ENCODE assay signal across 10 cellular contexts in the genomic region with DNA sequence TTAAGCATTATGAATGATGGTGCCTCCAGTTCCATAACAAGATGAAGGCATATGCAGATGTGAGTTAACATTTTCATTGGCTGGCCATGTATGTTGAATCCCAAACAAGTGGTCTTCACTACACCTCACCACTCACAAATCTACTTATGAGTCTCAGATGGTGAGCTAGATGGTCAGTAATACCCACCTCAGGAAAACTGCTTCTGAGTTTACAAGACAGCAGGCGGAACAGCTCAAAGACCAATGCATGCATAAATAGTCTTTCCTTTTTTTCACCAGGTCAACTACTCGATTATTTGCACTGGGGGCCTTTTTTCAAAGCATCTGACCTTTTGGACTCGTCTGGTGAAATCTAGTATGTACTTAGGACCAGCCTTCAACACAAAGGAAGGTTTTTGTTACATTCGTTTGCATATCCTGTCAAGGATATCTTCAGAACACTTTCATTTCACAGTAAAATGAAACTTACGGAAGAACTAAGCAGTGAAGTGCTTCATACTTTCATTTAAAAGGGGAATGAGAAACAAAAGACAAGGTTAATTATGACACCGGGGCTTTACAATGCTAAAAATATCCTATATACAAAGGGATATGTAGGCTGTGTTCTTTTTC. TPM values are rescaled to one million over a fixed set of nuclear protein-coding genes. Genes with fewer than 3 reads are reported as not detected.
DNase-seq lines count a peak whose midpoint lies in the region; ATAC-seq and TF ChIP-seq lines count a peak whose summit lies in the region.
"Had no signal": no experiment of that assay in that cellular context is flagged by ENCODE, and none has a peak within 500 bp of the region (broad histone marks: within the 10 kb centered on the region; RNA-seq: fewer than 3 reads in every experiment).

No MANE protein-coding gene starts in this region.

- H3K4me3 Mint-ChIP-seq in activated naive CD4-positive, alpha-beta T cell treated with anti-CD3 and anti-CD28 coated beads, Interleukin-2, amount 10 ng/mL, durations not matched to agents 7 days and 5 days = peak overlapping the region; percentile 60
- H3K4me3 Mint-ChIP-seq in stimulated activated naive CD8-positive, alpha-beta T cell treated with anti-CD3 and anti-CD28 coated beads, Interleukin-15, amount 100 ng/mL, for 72 hours = peak overlapping the region; percentile 26 to 74
- H3K4me3 Mint-ChIP-seq in nephron progenitor cell = no peak overlapping the region

- H3K36me3 Mint-ChIP-seq in activated naive CD4-positive, alpha-beta T cell treated with anti-CD3 and anti-CD28 coated beads, Interleukin-2, amount 10 ng/mL, durations not matched to agents 7 days and 5 days = peaks cover 1% of the 10 kb centered on the region
- H3K36me3 Mint-ChIP-seq in nephron progenitor cell (ENCODE audit: low read depth) = no peaks in the 10 kb centered on the region

- no peak for TF ChIP-seq EP300 in ovary (IDR thresholded peaks at IDR 0.05)

- peaks cover 18% of the 10 kb centered on the region for H3K4me1 Mint-ChIP-seq in activated naive CD4-positive, alpha-beta T cell treated with anti-CD3 and anti-CD28 coated beads, Interleukin-2, amount 10 ng/mL, durations not matched to agents 7 days and 5 days
- H3K4me1 Mint-ChIP-seq in stimulated activated naive CD8-positive, alpha-beta T cell treated with anti-CD3 and anti-CD28 coated beads, Interleukin-15, amount 100 ng/mL, for 72 hours = no peaks in the 10 kb centered on the region
- no peaks in the 10 kb centered on the region for H3K4me1 Mint-ChIP-seq in nephron progenitor cell

- H3K9me3 Mint-ChIP-seq in activated naive CD4-positive, alpha-beta T cell treated with anti-CD3 and anti-CD28 coated beads, Interleukin-2, amount 10 ng/mL, durations not matched to agents 7 days and 5 days = peaks cover 2% of the 10 kb centered on the region
- H3K9me3 Mint-ChIP-seq in stimulated activated naive CD8-positive, alpha-beta T cell treated with anti-CD3 and anti-CD28 coated beads, Interleukin-15, amount 100 ng/mL, for 72 hours = no peaks in the 10 kb centered on the region
- H3K9me3 Mint-ChIP-seq in nephron progenitor cell = peaks cover 29% of the 10 kb centered on the region

- H3K9me3 ChIP-seq in ovary = peaks cover 0 to 1% of the 10 kb centered on the region in 2 donors

- no peak for TF ChIP-seq POLR2A in ovary (IDR thresholded peaks at IDR 0.05)

- H3K4me3 ChIP-seq in ovary = no peak overlapping the region
- H3K4me3 ChIP-seq: SK-N-MC had no signal

- DNase-seq in activated naive CD4-positive, alpha-beta T cell treated with anti-CD3 and anti-CD28 coated beads, Interleukin-2, amount 10 ng/mL, durations not matched to agents 7 days and 5 days = no peak
- no peak for DNase-seq in activated naive CD4-positive, alpha-beta T cell treated with Interleukin-2 at 50 U/mL for 16 hours
- peak; percentile 21 for DNase-seq in NAMALWA (ENCODE audit: low spot score)
- no peak for DNase-seq in stimulated activated naive CD8-positive, alpha-beta T cell treated with anti-CD3 and anti-CD28 coated beads, Interleukin-15, amount 100 ng/mL, for 72 hours
- no peak for DNase-seq in nephron progenitor cell
- no peak for DNase-seq in ovary
- DNase-seq in stimulated activated CD4-positive, alpha-beta T cell treated with anti-CD3 and anti-CD28 coated beads, Interleukin-4, amount 100 ng/mL, for 4 hours = no peak
- DNase-seq: C1 segment of cervical spinal cord had no signal

- TF ChIP-seq CTCF in nephron progenitor cell (IDR thresholded peaks at IDR 0.05) = no peak
- no peak for TF ChIP-seq CTCF in ovary (IDR thresholded peaks at IDR 0.05)

- H3K36me3 ChIP-seq in ovary = no peaks in the 10 kb centered on the region

- intact Hi-C loops in ovary (cut with DNase I) = no loop called here

- H3K27ac ChIP-seq in ovary = no peak overlapping the region
- H3K27ac ChIP-seq: SK-N-MC had no signal

- H3K27me3 ChIP-seq in ovary = no peaks in the 10 kb centered on the region

- H3K4me1 ChIP-seq in ovary (ENCODE audit: insufficient read depth) = no peaks in the 10 kb centered on the region

- WGBS in ovary, 3 donors = 36 to 45% (median 43%) methylated on average over 6 of the region's 6 CpGs

- peak overlapping the region; percentile 92 for H3K27ac Mint-ChIP-seq in activated naive CD4-positive, alpha-beta T cell treated with anti-CD3 and anti-CD28 coated beads, Interleukin-2, amount 10 ng/mL, durations not matched to agents 7 days and 5 days
- peak overlapping the region; percentile 74 to 96 for H3K27ac Mint-ChIP-seq in stimulated activated naive CD8-positive, alpha-beta T cell treated with anti-CD3 and anti-CD28 coated beads, Interleukin-15, amount 100 ng/mL, for 72 hours
- H3K27ac Mint-ChIP-seq in nephron progenitor cell = no peak overlapping the region

- CTCF ChIA-PET in activated naive CD4-positive, alpha-beta T cell treated with anti-CD3 and anti-CD28 coated beads, Interleukin-2, amount 10 ng/mL, durations not matched to agents 7 days and 5 days (lab: Charles Lee) = no interaction called here

- no peaks in the 10 kb centered on the region for H3K27me3 Mint-ChIP-seq in activated naive CD4-positive, alpha-beta T cell treated with anti-CD3 and anti-CD28 coated beads, Interleukin-2, amount 10 ng/mL, durations not matched to agents 7 days and 5 days
- no peaks in the 10 kb centered on the region for H3K27me3 Mint-ChIP-seq in stimulated activated naive CD8-positive, alpha-beta T cell treated with anti-CD3 and anti-CD28 coated beads, Interleukin-15, amount 100 ng/mL, for 72 hours
- peaks cover 7% of the 10 kb centered on the region for H3K27me3 Mint-ChIP-seq in nephron progenitor cell (ENCODE audit: low read depth, poor library complexity)

- peak; percentile 93 for ATAC-seq in HG02642 (IDR thresholded peaks at IDR 0.05; ENCODE audit: poor library complexity, unreplicated experiment)
- peak; percentile 45 for ATAC-seq in stimulated activated naive CD8-positive, alpha-beta T cell treated with anti-CD3 and anti-CD28 coated beads, Interleukin-15, amount 100 ng/mL, for 72 hours

RNA-seq across cellular contexts. Expression of a gene that starts 23.1 kb away (rescaled TPM):
- total RNA-seq in ovary = 1 to 10 TPM in 2 of 7 donors, under 1 TPM in 5; 0.24 to 1.3 (median 0.57) TPM
- 1 to 10 TPM in 1 of 2 donors, under 1 TPM in 1; 0.22 to 2.7 TPM for polyA plus RNA-seq in ovary

RNA-seq across cellular contexts. Expression of a gene that starts 52.6 kb away (rescaled TPM):
- 100 to 1,000 TPM in 5 of 7 donors, 10 to 100 TPM in 2; 81.4 to 501 (median 113) TPM for total RNA-seq in ovary
- polyA plus RNA-seq in ovary = 100 to 1,000 TPM; 105 to 133 TPM
